ENCODE assay signal across 1 cellular context in the genomic region with DNA sequence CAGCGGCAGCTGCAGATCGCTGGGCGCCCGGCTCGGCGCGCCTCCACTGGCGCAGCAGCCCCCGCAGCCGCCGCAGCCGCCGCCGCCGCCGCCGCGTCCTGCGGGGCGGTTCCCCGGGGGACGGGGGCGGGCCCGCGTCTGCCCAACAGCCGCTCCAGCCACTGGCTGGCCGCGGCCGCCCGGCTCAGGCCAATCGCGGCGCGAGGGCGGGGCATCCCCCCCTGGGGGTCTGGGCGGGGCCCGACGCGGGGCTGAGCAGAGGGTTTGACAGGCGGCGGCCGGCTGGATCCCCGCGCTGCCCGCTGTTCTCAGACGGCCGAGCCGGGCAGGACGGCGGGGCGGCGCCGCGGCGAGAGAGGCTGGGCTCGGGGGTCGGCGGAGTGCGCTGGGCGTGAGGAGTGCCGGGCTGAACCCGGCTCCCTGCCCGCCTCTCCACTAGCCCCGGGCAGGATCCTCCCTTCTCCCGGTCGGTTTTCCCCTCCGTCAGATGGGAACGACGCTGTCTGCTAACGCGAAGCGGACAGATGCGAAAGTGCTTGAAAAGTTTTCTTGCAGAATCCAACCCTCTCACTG.
TF ChIP-seq lines count a peak whose summit lies in the region.

Gene GLIS1, minus strand, starts transcription at position 56 of the 573 bp plus-strand sequence. CDS start 1,100 bp downstream, outside the sequence.

TF ChIP-seq in K562, 482 proteins besides CTCF, POLR2A, EP300 and RAD21 (continued from another document):
- TF ChIP-seq, protein P1, sequence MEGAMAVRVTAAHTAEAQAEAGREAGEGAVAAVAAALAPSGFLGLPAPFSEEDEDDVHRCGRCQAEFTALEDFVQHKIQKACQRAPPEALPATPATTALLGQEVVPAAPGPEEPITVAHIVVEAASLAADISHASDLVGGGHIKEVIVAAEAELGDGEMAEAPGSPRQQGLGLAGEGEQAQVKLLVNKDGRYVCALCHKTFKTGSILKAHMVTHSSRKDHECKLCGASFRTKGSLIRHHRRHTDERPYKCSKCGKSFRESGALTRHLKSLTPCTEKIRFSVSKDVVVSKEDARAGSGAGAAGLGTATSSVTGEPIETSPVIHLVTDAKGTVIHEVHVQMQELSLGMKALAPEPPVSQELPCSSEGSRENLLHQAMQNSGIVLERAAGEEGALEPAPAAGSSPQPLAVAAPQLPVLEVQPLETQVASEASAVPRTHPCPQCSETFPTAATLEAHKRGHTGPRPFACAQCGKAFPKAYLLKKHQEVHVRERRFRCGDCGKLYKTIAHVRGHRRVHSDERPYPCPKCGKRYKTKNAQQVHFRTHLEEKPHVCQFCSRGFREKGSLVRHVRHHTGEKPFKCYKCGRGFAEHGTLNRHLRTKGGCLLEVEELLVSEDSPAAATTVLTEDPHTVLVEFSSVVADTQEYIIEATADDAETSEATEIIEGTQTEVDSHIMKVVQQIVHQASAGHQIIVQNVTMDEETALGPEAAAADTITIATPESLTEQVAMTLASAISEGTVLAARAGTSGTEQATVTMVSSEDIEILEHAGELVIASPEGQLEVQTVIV (CRISPR knock-in tag; IDR thresholded peaks at IDR 0.05; ENCODE audit: borderline replicate concordance): no peak
- TF ChIP-seq SRSF9 (IDR thresholded peaks at IDR 0.05; ENCODE audit: borderline replicate concordance, low read depth, low read length): no peak
- no peak for TF ChIP-seq PHB (CRISPR knock-in tag; IDR thresholded peaks at IDR 0.05)
- TF ChIP-seq KDM1A (IDR thresholded peaks at IDR 0.05): no peak
